In the genomic region with DNA sequence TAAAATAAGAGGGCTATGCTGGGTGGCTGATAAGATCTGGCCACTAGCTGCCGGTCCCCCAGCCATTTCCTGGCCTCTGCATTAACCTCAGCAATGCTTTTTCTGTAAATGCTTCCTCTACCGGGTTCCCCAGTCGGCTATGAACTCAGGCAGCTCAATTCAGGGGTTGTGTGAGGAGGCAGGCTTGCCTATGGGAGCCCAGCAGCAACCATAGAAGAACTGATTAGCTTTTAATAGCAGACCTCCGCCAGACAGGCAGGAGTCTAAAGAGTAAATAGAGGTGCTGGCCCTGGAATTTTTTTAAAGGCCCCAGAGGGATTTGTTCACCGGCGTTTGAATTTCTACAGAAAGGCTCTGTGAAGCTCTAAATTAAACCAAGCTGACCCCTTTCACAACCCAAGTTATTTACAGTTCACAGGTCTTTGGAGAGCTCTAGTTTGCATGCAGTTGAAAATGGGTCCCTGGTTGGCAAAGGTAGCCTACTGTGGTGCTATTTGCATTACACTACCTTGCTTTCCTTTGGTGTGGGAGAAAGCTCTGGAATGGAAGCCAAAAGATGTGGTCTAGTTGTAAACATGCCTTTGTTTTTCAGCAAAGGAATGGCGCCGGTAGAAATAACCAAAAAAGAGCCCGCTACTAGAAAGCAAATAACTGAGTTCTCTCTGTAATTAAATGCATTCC, we compare ENCODE assay signal across 12 cellular contexts.
DNase-seq lines count a peak whose midpoint lies in the region; ATAC-seq and TF ChIP-seq lines count a peak whose summit lies in the region.
"Had no signal": no experiment of that assay in that cellular context is flagged by ENCODE, and none has a peak within 500 bp of the region (broad histone marks: within the 10 kb centered on the region; RNA-seq: fewer than 3 reads in every experiment).

No MANE protein-coding gene starts in this region.

- H3K4me3 Mint-ChIP-seq in WTC11, result peak overlapping the region; percentile 35

- H3K9me2 ChIP-seq in SK-N-SH, result no peaks in the 10 kb centered on the region

- no peaks in the 10 kb centered on the region for H4K20me1 ChIP-seq in SK-N-SH (ENCODE audit: insufficient read depth)

- POLR2A ChIA-PET in SK-N-SH (lab: Yijun Ruan, JAX) (no interaction called here), WTC11 (lab: Charles Lee) (interaction anchor here (0.9 to 2.9 kb wide), 3 partner anchors 91 to 305 kb away, joined by 3 to 26 read pairs (median 3); a partner anchor contains a TSS)

- H3K4me3 ChIP-seq in SK-N-SH (ENCODE audit: low read depth in 2 of 2, low read length in 1 of 2), result no peak overlapping the region
- H3K4me3 ChIP-seq: A549 had no signal

- no peak overlapping the region; a peak in 1 of 4 replicates for H3K27ac ChIP-seq in SK-N-SH (ENCODE audit: low read depth in 2 of 2, low read length in 1 of 2)
- H3K27ac ChIP-seq: A549 had no signal

- WGBS in SK-N-SH (ENCODE audit: low lambda C conversion rate), result 44% methylated on average over 9 of the region's 9 CpGs

- no peaks in the 10 kb centered on the region for H3K27me3 ChIP-seq in SK-N-SH (ENCODE audit: insufficient read depth)

- ATAC-seq in SK-N-SH treated with all-trans-retinoic acid at 6 μM for 48 hours (no peak), WTC11 (peak; percentile 93)
- ATAC-seq: A549 had no signal

- TF ChIP-seq RAD21 in SK-N-SH (IDR thresholded peaks at IDR 0.05; ENCODE audit: low read length), result no peak

- H3K9ac ChIP-seq in SK-N-SH, result no peak overlapping the region

- TF ChIP-seq CTCF in SK-N-SH (IDR thresholded peaks at IDR 0.05), result no peak
- no peak for TF ChIP-seq CTCF in WTC11 (IDR thresholded peaks at IDR 0.05)

- no peaks in the 10 kb centered on the region for H3K27me3 Mint-ChIP-seq in WTC11 (ENCODE audit: low read depth)

- DNase-seq in SK-N-SH, result peak; percentile 30
- peak; percentile 61 for DNase-seq in WTC11 (ENCODE audit: low spot score)
- DNase-seq in left kidney (ENCODE audit: low read depth, low spot score), result peak; percentile 66
- DNase-seq in NCI-H128 (lab: John Stamatoyannopoulos, UW; ENCODE audit: unreplicated experiment), result no peak
- no peak for DNase-seq in HCEC 1CT
- no peak for DNase-seq in GOT3 (lab: John Stamatoyannopoulos, UW)
- no peak for DNase-seq in stimulated activated CD4-positive, alpha-beta T cell treated with anti-CD3 and anti-CD28 coated beads, Interleukin-15, amount 100 ng/mL, for 24 hours
- DNase-seq: activated CD4-positive, alpha-beta T cell treated with anti-CD3 and anti-CD28 coated beads for 1 hour; activated T-cell treated with anti-CD3 and anti-CD28 coated beads, Interleukin-2, amount 50 U/mL, for 1 hour; foreskin fibroblast had no signal

- H3K9me3 Mint-ChIP-seq in WTC11, result peaks cover 3% of the 10 kb centered on the region

- H3K4me1 Mint-ChIP-seq in WTC11, result peaks cover 61% of the 10 kb centered on the region

- CTCF ChIA-PET in SK-N-SH (lab: Yijun Ruan, JAX) (no interaction called here), WTC11 (lab: Charles Lee) (interaction anchor here (0.5 to 1.5 kb wide), 13 partner anchors 23 to 340 kb away, joined by 3 to 11 read pairs (median 3); a partner anchor contains a TSS)

- peak overlapping the region; percentile 98 for H3K27ac Mint-ChIP-seq in WTC11

- no peak for TF ChIP-seq EP300 in SK-N-SH (IDR thresholded peaks at IDR 0.05; ENCODE audit: borderline replicate concordance in 1 of 2, low read depth in 1 of 2, low read length in 1 of 2)

- no peaks in the 10 kb centered on the region for H3K36me3 ChIP-seq in SK-N-SH (replicated peaks in 1 of 2; ENCODE audit: control insufficient read depth in 1 of 2, insufficient read depth in 2 of 2, low read length in 1 of 2)

- no peaks in the 10 kb centered on the region for H3K79me2 ChIP-seq in SK-N-SH (ENCODE audit: insufficient read depth)

- no peak overlapping the region for H2AFZ ChIP-seq in SK-N-SH (ENCODE audit: low read depth)

- H3F3A ChIP-seq in SK-N-SH (replicated peaks; ENCODE audit: insufficient read depth), result no peaks in the 10 kb centered on the region

- peaks cover 0 to 6% of the 10 kb centered on the region in 2 experiments; a peak in 2 of 4 replicates for H3K4me1 ChIP-seq in SK-N-SH (ENCODE audit: control insufficient read depth in 1 of 2, insufficient read depth in 2 of 2, low read depth in 1 of 2, low read length in 1 of 2)
- H3K4me1 ChIP-seq: A549 had no signal

- H3K4me2 ChIP-seq in SK-N-SH, result no peak overlapping the region
- H3K4me2 ChIP-seq: A549 had no signal

- peaks cover 4% of the 10 kb centered on the region; the same call in 1 of the 2 replicates for H3K36me3 Mint-ChIP-seq in WTC11

- H3K9me3 ChIP-seq in SK-N-SH, result no peaks in the 10 kb centered on the region
- H3K9me3 ChIP-seq: A549 had no signal

TF ChIP-seq in SK-N-SH, 30 proteins besides CTCF, POLR2A, EP300 and RAD21:
- no peak for TF ChIP-seq RXRA (IDR thresholded peaks at IDR 0.05; ENCODE audit: borderline replicate concordance, low read depth)
- TF ChIP-seq POLR2AphosphoS5 (IDR thresholded peaks at IDR 0.05; ENCODE audit: low read depth, low read length), result no peak
- TF ChIP-seq, protein P1, sequence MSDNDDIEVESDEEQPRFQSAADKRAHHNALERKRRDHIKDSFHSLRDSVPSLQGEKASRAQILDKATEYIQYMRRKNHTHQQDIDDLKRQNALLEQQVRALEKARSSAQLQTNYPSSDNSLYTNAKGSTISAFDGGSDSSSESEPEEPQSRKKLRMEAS (IDR thresholded peaks at IDR 0.05; ENCODE audit: low read depth), result no peak
- TF ChIP-seq GATA2 (CRISPR knock-in tag; IDR thresholded peaks at IDR 0.05), result peak; percentile 22; the same call in 1 of the 2 replicates
TF ChIP-seq in SK-N-SH: peak in this region for 1.

TF ChIP-seq in SK-N-SH treated with all-trans-retinoic acid at 6 μM for 48 hours, 23 proteins besides CTCF, POLR2A, EP300 and RAD21 (continues in another document):
- TF ChIP-seq, protein P2, sequence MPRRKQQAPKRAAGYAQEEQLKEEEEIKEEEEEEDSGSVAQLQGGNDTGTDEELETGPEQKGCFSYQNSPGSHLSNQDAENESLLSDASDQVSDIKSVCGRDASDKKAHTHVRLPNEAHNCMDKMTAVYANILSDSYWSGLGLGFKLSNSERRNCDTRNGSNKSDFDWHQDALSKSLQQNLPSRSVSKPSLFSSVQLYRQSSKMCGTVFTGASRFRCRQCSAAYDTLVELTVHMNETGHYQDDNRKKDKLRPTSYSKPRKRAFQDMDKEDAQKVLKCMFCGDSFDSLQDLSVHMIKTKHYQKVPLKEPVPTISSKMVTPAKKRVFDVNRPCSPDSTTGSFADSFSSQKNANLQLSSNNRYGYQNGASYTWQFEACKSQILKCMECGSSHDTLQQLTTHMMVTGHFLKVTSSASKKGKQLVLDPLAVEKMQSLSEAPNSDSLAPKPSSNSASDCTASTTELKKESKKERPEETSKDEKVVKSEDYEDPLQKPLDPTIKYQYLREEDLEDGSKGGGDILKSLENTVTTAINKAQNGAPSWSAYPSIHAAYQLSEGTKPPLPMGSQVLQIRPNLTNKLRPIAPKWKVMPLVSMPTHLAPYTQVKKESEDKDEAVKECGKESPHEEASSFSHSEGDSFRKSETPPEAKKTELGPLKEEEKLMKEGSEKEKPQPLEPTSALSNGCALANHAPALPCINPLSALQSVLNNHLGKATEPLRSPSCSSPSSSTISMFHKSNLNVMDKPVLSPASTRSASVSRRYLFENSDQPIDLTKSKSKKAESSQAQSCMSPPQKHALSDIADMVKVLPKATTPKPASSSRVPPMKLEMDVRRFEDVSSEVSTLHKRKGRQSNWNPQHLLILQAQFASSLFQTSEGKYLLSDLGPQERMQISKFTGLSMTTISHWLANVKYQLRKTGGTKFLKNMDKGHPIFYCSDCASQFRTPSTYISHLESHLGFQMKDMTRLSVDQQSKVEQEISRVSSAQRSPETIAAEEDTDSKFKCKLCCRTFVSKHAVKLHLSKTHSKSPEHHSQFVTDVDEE (CRISPR knock-in tag; IDR thresholded peaks at IDR 0.05), result no peak
- TF ChIP-seq ZFP3 (CRISPR knock-in tag; IDR thresholded peaks at IDR 0.05) (no peak), BACH2 (CRISPR knock-in tag; IDR thresholded peaks at IDR 0.05; ENCODE audit: borderline replicate concordance) (no peak), CSDC2 (CRISPR knock-in tag; IDR thresholded peaks at IDR 0.05) (no peak), GLIS3 (CRISPR knock-in tag; IDR thresholded peaks at IDR 0.05) (no peak), ZNF70 (CRISPR knock-in tag; IDR thresholded peaks at IDR 0.05) (no peak)

TF ChIP-seq in WTC11, 78 proteins besides CTCF, POLR2A, EP300 and RAD21 (continues in another document):
- TF ChIP-seq JUN (CRISPR knock-in tag; IDR thresholded peaks at IDR 0.05), result no peak
- no peak for TF ChIP-seq ESRRA (CRISPR knock-in tag; IDR thresholded peaks at IDR 0.05; ENCODE audit: borderline replicate concordance)
- TF ChIP-seq JAZF1 (CRISPR knock-in tag; IDR thresholded peaks at IDR 0.05), result no peak
- no peak for TF ChIP-seq MXD4 (CRISPR knock-in tag; IDR thresholded peaks at IDR 0.05; ENCODE audit: borderline replicate concordance)
- TF ChIP-seq ZNF121 (CRISPR knock-in tag; IDR thresholded peaks at IDR 0.05), result no peak
- peak; percentile 92 for TF ChIP-seq FOXK1 (CRISPR knock-in tag; IDR thresholded peaks at IDR 0.05)
- no peak for TF ChIP-seq ZNF263 (CRISPR knock-in tag; IDR thresholded peaks at IDR 0.05; ENCODE audit: low read depth)
- TF ChIP-seq, protein P3, sequence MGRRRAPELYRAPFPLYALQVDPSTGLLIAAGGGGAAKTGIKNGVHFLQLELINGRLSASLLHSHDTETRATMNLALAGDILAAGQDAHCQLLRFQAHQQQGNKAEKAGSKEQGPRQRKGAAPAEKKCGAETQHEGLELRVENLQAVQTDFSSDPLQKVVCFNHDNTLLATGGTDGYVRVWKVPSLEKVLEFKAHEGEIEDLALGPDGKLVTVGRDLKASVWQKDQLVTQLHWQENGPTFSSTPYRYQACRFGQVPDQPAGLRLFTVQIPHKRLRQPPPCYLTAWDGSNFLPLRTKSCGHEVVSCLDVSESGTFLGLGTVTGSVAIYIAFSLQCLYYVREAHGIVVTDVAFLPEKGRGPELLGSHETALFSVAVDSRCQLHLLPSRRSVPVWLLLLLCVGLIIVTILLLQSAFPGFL (CRISPR knock-in tag; IDR thresholded peaks at IDR 0.05; ENCODE audit: borderline replicate concordance), result no peak
- TF ChIP-seq SOX15 (CRISPR knock-in tag; IDR thresholded peaks at IDR 0.05), result no peak
- TF ChIP-seq SP1 (CRISPR knock-in tag; conservative IDR thresholded peaks at IDR 0.05), result peak; percentile 43; the same call in 1 of the 2 replicates
- TF ChIP-seq EMX1 (CRISPR knock-in tag; IDR thresholded peaks at IDR 0.05), result no peak
- no peak for TF ChIP-seq GABPB1 (CRISPR knock-in tag; IDR thresholded peaks at IDR 0.05)

Comparison
In these comparisons a context has a peak if more than half of its experiments do, and no peak if none do; other contexts are left out.
1. DNase-seq: peak in SK-N-SH (single experiment), WTC11 (single experiment) and left kidney (single experiment); none in NCI-H128 (single experiment), HCEC 1CT (single experiment), GOT3 (single experiment) and stimulated activated CD4-positive, alpha-beta T cell treated with anti-CD3 and anti-CD28 coated beads, Interleukin-15, amount 100 ng/mL, for 24 hours (single experiment).